Comparison of ENCODE assay signal across 14 cellular contexts in genomic region chr14:77007339-77007974, GRCh38. TPM values are rescaled to one million over a fixed set of nuclear protein-coding genes. Genes with fewer than 3 reads are reported as not detected.
DNase-seq lines count a peak whose midpoint lies in the region; ATAC-seq, FAIRE-seq and TF ChIP-seq lines count a peak whose summit lies in the region.
"Had no signal": no experiment of that assay in that cellular context is flagged by ENCODE, and none has a peak within 500 bp of the region (broad histone marks: within the 10 kb centered on the region; RNA-seq: fewer than 3 reads in every experiment).

No MANE protein-coding gene starts in this region.

- TF ChIP-seq CTCF in liver (IDR thresholded peaks at IDR 0.05; ENCODE audit: low read depth, low read length, missing input control), result no peak
- TF ChIP-seq CTCF in HepG2 (CRISPR knock-in tag; IDR thresholded peaks at IDR 0.05), result no peak
- TF ChIP-seq CTCF in progenitor cell of endocrine pancreas (IDR thresholded peaks at IDR 0.05; ENCODE audit: unreplicated experiment), result no peak

- no peaks in the 10 kb centered on the region for H3K9me3 ChIP-seq in liver (ENCODE audit: control insufficient read depth in 4 of 4, low read length in 3 of 4)
- no peaks in the 10 kb centered on the region for H3K9me3 ChIP-seq in HepG2 (ENCODE audit: low read length)

- in situ Hi-C loops in HepG2 (cut with HindIII; ENCODE audit: extremely low pct_ligation_motif_present, low pct_unique_long_range_greater_than_20kb), result no loop called here

- H3K36me3 ChIP-seq in liver (ENCODE audit: control insufficient read depth in 4 of 4, insufficient read depth in 3 of 4, low read depth in 1 of 4, low read length in 3 of 4) (no peaks in the 10 kb centered on the region), HepG2 (replicated peaks in 1 of 2; ENCODE audit: control insufficient read depth in 1 of 2, insufficient read depth in 2 of 2, low read length in 2 of 2) (no peaks in the 10 kb centered on the region)

- TF ChIP-seq POLR2A in HepG2 (IDR thresholded peaks at IDR 0.05; ENCODE audit: insufficient read depth in 1 of 2, low read depth in 2 of 2, low read length in 2 of 2), result no peak
- TF ChIP-seq POLR2A in GM12891 (IDR thresholded peaks at IDR 0.05; ENCODE audit: low read depth, low read length), result no peak

- H3K27ac ChIP-seq in liver (ENCODE audit: low read depth in 1 of 2, low read length in 2 of 2) (peak overlapping the region; percentile 81 to 83), HepG2 (ENCODE audit: extremely low read length, insufficient read depth, low read length) (no peak overlapping the region)
- H3K27ac ChIP-seq: KMS-11 had no signal

- H3K9me3 Mint-ChIP-seq in progenitor cell of endocrine pancreas (ENCODE audit: low read depth), result no peaks in the 10 kb centered on the region
- H3K9me3 Mint-ChIP-seq: activated CD4-positive, alpha-beta memory T cell treated with anti-CD3 and anti-CD28 coated beads, Interleukin-2, amount 10 ng/mL, durations not matched to agents 7 days and 5 days; activated naive CD4-positive, alpha-beta T cell treated with anti-CD3 and anti-CD28 coated beads for 36 hours; T-helper 1 cell treated with Interleukin-12 subunit alpha and Interleukin-12 subunit beta and Interleukin-4 antibody, amounts not matched to agents 30 μg/mL and 1 μg/mL, for 36 hours had no signal

- no peak overlapping the region for H2AFZ ChIP-seq in HepG2 (ENCODE audit: low read length)

- H3K9ac ChIP-seq in liver (ENCODE audit: low read depth in 1 of 2, low read length in 2 of 2) (peak overlapping the region in 1 of 2 donors; percentile 34), HepG2 (ENCODE audit: insufficient read depth, low read depth, low read length) (no peak overlapping the region)
- H3K9ac ChIP-seq: KMS-11 had no signal

- intact Hi-C loops in HepG2 (cut with micrococcal nuclease; ENCODE audit: unreplicated experiment), result no loop called here

- peaks cover 18 to 72% (median 56%) of the 10 kb centered on the region in 4 donors for H3K4me1 ChIP-seq in liver (ENCODE audit: control insufficient read depth in 4 of 4, insufficient read depth in 4 of 4, low read length in 3 of 4)
- H3K4me1 ChIP-seq in HepG2 (ENCODE audit: insufficient read depth, low read length), result peaks cover 51% of the 10 kb centered on the region

- CTCF ChIA-PET in HepG2 (lab: Yijun Ruan, JAX; ENCODE audit: low intra/inter-chr PET ratio, low total read pairs), result no interaction called here

- H3K27ac Mint-ChIP-seq in progenitor cell of endocrine pancreas, result peak overlapping the region; percentile 88
- H3K27ac Mint-ChIP-seq: activated CD4-positive, alpha-beta memory T cell treated with anti-CD3 and anti-CD28 coated beads, Interleukin-2, amount 10 ng/mL, durations not matched to agents 7 days and 5 days; activated naive CD4-positive, alpha-beta T cell treated with anti-CD3 and anti-CD28 coated beads for 36 hours; T-helper 1 cell treated with Interleukin-12 subunit alpha and Interleukin-12 subunit beta and Interleukin-4 antibody, amounts not matched to agents 30 μg/mL and 1 μg/mL, for 36 hours had no signal

- H3K4me3 ChIP-seq in liver (ENCODE audit: low read depth in 1 of 3, low read length in 3 of 3) (no peak overlapping the region), HepG2 (replicated peaks in 1 of 3; ENCODE audit: insufficient read depth in 1 of 3, low read depth in 2 of 3, low read length in 3 of 3) (no peak overlapping the region)

- no peak for TF ChIP-seq EP300 in HepG2 (IDR thresholded peaks at IDR 0.05; ENCODE audit: low read depth in 2 of 2, low read length in 2 of 2)
- no peak for TF ChIP-seq EP300 in HepG2 (CRISPR knock-in tag; IDR thresholded peaks at IDR 0.05; ENCODE audit: borderline replicate concordance)

- H3K4me3 Mint-ChIP-seq in progenitor cell of endocrine pancreas (ENCODE audit: low read depth), result no peak overlapping the region
- H3K4me3 Mint-ChIP-seq: activated CD4-positive, alpha-beta memory T cell treated with anti-CD3 and anti-CD28 coated beads, Interleukin-2, amount 10 ng/mL, durations not matched to agents 7 days and 5 days; activated naive CD4-positive, alpha-beta T cell treated with anti-CD3 and anti-CD28 coated beads for 36 hours; T-helper 1 cell treated with Interleukin-12 subunit alpha and Interleukin-12 subunit beta and Interleukin-4 antibody, amounts not matched to agents 30 μg/mL and 1 μg/mL, for 36 hours had no signal

- POLR2A ChIA-PET in HepG2 (lab: Yijun Ruan, JAX), result no interaction called here

- no peak for DNase-seq in HepG2 (ENCODE audit: low spot score)
- no peak for DNase-seq in progenitor cell of endocrine pancreas (ENCODE audit: low spot score, unreplicated experiment)
- DNase-seq in RCC 7860 (ENCODE audit: low spot score), result no peak
- no peak for DNase-seq in HUDEP-2 (lab: John Stamatoyannopoulos, UW; ENCODE audit: unreplicated experiment in 76 of 76)
- DNase-seq in GM12891 (ENCODE audit: insufficient read length, low spot score), result no peak
- no peak for DNase-seq in effector CD8-positive, alpha-beta T cell (lab: John Stamatoyannopoulos, UW)
- DNase-seq: activated CD4-positive, alpha-beta memory T cell treated with anti-CD3 and anti-CD28 coated beads, Interleukin-2, amount 10 ng/mL, durations not matched to agents 7 days and 5 days; activated naive CD4-positive, alpha-beta T cell treated with anti-CD3 and anti-CD28 coated beads for 36 hours; NCI-H2081 had no signal

- no TSS peak for BruUV-seq in HepG2 (replicated peaks; lab: Mats Ljungman, UMichigan)

- no peaks in the 10 kb centered on the region for H4K20me1 ChIP-seq in HepG2 (ENCODE audit: insufficient read depth, low read length)

- no peaks in the 10 kb centered on the region for H3K36me3 Mint-ChIP-seq in progenitor cell of endocrine pancreas (ENCODE audit: insufficient read depth)

- TF ChIP-seq RAD21 in liver (IDR thresholded peaks at IDR 0.05), result no peak
- TF ChIP-seq RAD21 in HepG2 (CRISPR knock-in tag; IDR thresholded peaks at IDR 0.05), result no peak

- WGBS in liver, result 32% methylated on average over 17 of the region's 17 CpGs
- 63% methylated on average over 15 of the region's 17 CpGs for WGBS in HepG2 (ENCODE audit: low lambda C conversion rate)

- H3K27me3 ChIP-seq in liver (ENCODE audit: control insufficient read depth in 4 of 4, insufficient read depth in 4 of 4, low read length in 3 of 4) (no peaks in the 10 kb centered on the region), HepG2 (ENCODE audit: control insufficient read depth in 1 of 2, insufficient read depth in 2 of 2, low read length in 2 of 2) (peaks cover 0 to 32% of the 10 kb centered on the region in 2 experiments; a peak in 3 of 5 replicates)

- no peaks in the 10 kb centered on the region for H3K79me2 ChIP-seq in HepG2 (ENCODE audit: insufficient read depth, low read length)

- ATAC-seq in HepG2 (no peak), esophagus mucosa (peak; percentile 67)

- H3K4me1 Mint-ChIP-seq in progenitor cell of endocrine pancreas (ENCODE audit: low read depth), result peaks cover 61% of the 10 kb centered on the region

- H3K27me3 Mint-ChIP-seq in progenitor cell of endocrine pancreas, result peaks cover 2% of the 10 kb centered on the region

- FAIRE-seq in HepG2 (lab: Jason Lieb, UNC) (no peak), RCC 7860 (lab: Jason Lieb, UNC) (no peak), GM12891 (lab: Jason Lieb, UNC) (no peak)
- FAIRE-seq: frontal cortex had no signal

- no peak overlapping the region for H3K4me2 ChIP-seq in HepG2 (ENCODE audit: low read depth, low read length)
- H3K4me2 ChIP-seq: KMS-11 had no signal

TF ChIP-seq in liver, 16 proteins besides CTCF, POLR2A, EP300 and RAD21 (continues in another document):
- TF ChIP-seq JUND (IDR thresholded peaks at IDR 0.05) (no peak), GABPA (IDR thresholded peaks at IDR 0.05 in 1 of 2, conservative IDR thresholded peaks at IDR 0.05 in 1 of 2) (no peak), FOXA2 (IDR thresholded peaks at IDR 0.05) (no peak)

TF ChIP-seq in HepG2, 621 proteins besides CTCF, POLR2A, EP300 and RAD21:
- TF ChIP-seq ZNF251 (CRISPR knock-in tag; IDR thresholded peaks at IDR 0.05) (no peak), TSC22D2 (CRISPR knock-in tag; IDR thresholded peaks at IDR 0.05; ENCODE audit: borderline replicate concordance) (no peak), ZNF17 (CRISPR knock-in tag; IDR thresholded peaks at IDR 0.05) (no peak), EHMT2 (IDR thresholded peaks at IDR 0.05; ENCODE audit: borderline replicate concordance, low read depth, low read length) (no peak)
TF ChIP-seq in HepG2: peak in this region for 0.

TF ChIP-seq in GM12891, 5 proteins besides CTCF, POLR2A, EP300 and RAD21:
- no peak for TF ChIP-seq POLR2AphosphoS5 (IDR thresholded peaks at IDR 0.05; ENCODE audit: low read depth, low read length)
- no peak for TF ChIP-seq SPI1 (IDR thresholded peaks at IDR 0.05; ENCODE audit: low read depth, low read length)

RNA-seq across cellular contexts. Expression of gene IRF2BPL, which starts 21.1 kb away (rescaled TPM):
- 10 to 100 TPM in 1 of 2 donors, 1 to 10 TPM in 1; 7.6 to 15.8 TPM for total RNA-seq in liver
- polyA plus RNA-seq in liver, result 1 to 10 TPM; 3.8 to 7.1 TPM
- total RNA-seq in HepG2 (2016; rRNA removed; fragmentation: Illumina TruSeq; extraction: Trizol), result 6.2 and 8.4 TPM in 2 replicates
- 0.88 and 1.1 TPM in 2 replicates for total RNA-seq in HepG2 (2016; cell fraction: cytosol; rRNA removed; fragmentation: Illumina TruSeq; extraction: Trizol; ENCODE audit: low read depth)
- 6.2 and 7.9 TPM in 2 replicates for total RNA-seq in HepG2 (2016; cell fraction: insoluble cytoplasmic fraction; rRNA removed; fragmentation: Illumina TruSeq; extraction: Trizol)
- 3.5 and 4.3 TPM in 2 replicates for total RNA-seq in HepG2 (2016; cell fraction: membrane; rRNA removed; fragmentation: Illumina TruSeq; extraction: Trizol)
- total RNA-seq in HepG2 (2016; cell fraction: nucleus; rRNA removed; fragmentation: Illumina TruSeq; extraction: Trizol), result 5.8 and 6.6 TPM in 2 replicates
- 6.6 and 7.8 TPM in 2 replicates for polyA plus RNA-seq in HepG2 (2011; rRNA removed)
- 6.1 and 8.5 TPM in 2 replicates for polyA plus RNA-seq in HepG2 (2011; cell fraction: cytosol; rRNA removed)
- polyA plus RNA-seq in HepG2 (2011; cell fraction: nucleus; rRNA removed), result 9.9 and 12.0 TPM in 2 replicates
- 13.5 and 21.1 TPM in 2 replicates for polyA plus RNA-seq in HepG2 (2012)
- 0.57 and 0.58 TPM in 2 replicates for polyA plus RNA-seq in HepG2 (2016; cell fraction: cytosol; fragmentation: Illumina TruSeq; extraction: Trizol; ENCODE audit: low read depth)
- polyA plus RNA-seq in HepG2 (2016; cell fraction: insoluble cytoplasmic fraction; fragmentation: Illumina TruSeq; extraction: Trizol; ENCODE audit: low read depth), result 8.8 and 10.6 TPM in 2 replicates
- polyA plus RNA-seq in HepG2 (2016; cell fraction: membrane; fragmentation: Illumina TruSeq; extraction: Trizol; ENCODE audit: low read depth), result 2.4 and 2.6 TPM in 2 replicates
- polyA plus RNA-seq in HepG2 (2016; cell fraction: nucleus; fragmentation: Illumina TruSeq; extraction: Trizol; ENCODE audit: insufficient read depth, low read depth), result 9.6 and 10.7 TPM in 2 replicates
- polyA minus RNA-seq in HepG2 (2011; rRNA and poly(A)+ RNA removed; ENCODE audit: low replicate concordance), result 5.2 and 20.2 TPM in 2 replicates
- 14.8 and 18.3 TPM in 2 replicates for polyA minus RNA-seq in HepG2 (2011; cell fraction: cytosol; rRNA and poly(A)+ RNA removed)
- polyA minus RNA-seq in HepG2 (2011; cell fraction: nucleus; rRNA and poly(A)+ RNA removed), result 5.8 and 8.6 TPM in 2 replicates
- total RNA-seq in esophagus mucosa, result 14.2 TPM
- 51.1 and 56.2 TPM in 2 replicates for total RNA-seq in progenitor cell of endocrine pancreas
- polyA plus RNA-seq in GM12891 (2012; ENCODE audit: low read depth, missing spikeins), result 22.0 TPM
